Comparison of ENCODE assay signal across 8 cellular contexts in the genomic region with DNA sequence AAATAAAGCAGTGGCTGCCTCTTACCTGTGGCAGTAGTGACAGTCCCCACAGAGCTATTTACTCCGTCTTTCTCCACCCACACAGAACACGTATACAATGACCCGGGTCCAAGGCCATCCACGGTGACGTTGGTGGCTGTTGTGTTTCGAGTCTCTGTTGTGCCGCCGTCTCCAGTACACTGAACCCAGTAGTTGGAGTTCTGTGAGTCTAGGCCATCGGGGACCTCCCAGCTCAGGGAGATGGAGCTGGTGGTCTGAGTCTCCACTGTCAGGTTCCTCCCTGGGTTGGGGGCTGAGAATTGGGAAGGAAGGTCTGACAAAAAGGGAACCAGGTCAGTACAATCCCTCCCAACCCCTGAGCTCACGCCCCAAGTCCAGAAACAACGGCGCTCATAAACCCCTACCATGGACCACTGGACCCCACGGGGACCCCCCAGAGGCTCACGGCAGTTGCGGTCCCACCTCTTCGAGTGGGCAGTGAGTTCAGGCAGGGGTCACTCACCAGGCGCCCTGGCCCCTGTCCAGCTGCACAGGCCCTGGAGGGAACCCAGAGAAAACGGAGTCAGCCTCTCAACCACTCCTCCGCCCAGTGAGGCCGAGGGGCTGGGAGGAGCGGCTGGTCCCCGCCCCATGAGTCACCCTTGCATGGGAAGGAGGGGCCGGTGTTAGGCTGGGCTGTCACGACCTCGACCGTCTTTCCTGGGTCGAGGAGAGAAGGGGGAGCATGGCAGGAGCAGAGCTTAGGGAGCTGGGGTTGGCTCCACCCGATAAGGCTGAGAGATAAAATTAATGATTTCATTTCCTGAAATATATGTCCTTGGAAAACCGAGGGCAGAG. TPM values are rescaled to one million over a fixed set of nuclear protein-coding genes. Genes with fewer than 3 reads are reported as not detected.
A peak's percentile ranks its signal among the peaks of the same experiment; 100 is the strongest.
DNase-seq lines count a peak whose midpoint lies in the region; ATAC-seq, FAIRE-seq and TF ChIP-seq lines count a peak whose summit lies in the region.

No MANE protein-coding gene starts in this region.

- no TSS peak for BruUV-seq in GM12878 (replicated peaks; lab: Mats Ljungman, UMichigan)

- H3K9ac ChIP-seq in GM12878 (ENCODE audit: control insufficient read depth, insufficient read depth, low read length) = no peak overlapping the region

- TF ChIP-seq CTCF in AG09319 (IDR thresholded peaks at IDR 0.05; ENCODE audit: low read depth, low read length) = no peak
- TF ChIP-seq CTCF in GM12878 (IDR thresholded peaks at IDR 0.05 in 2 of 3, conservative IDR thresholded peaks at IDR 0.05 in 1 of 3; ENCODE audit: control insufficient read depth in 2 of 3, extremely low read depth in 1 of 3, insufficient read depth in 1 of 3, low read depth in 3 of 3, low read length in 3 of 3) = no peak

- TF ChIP-seq POLR2A in GM12878 (IDR thresholded peaks at IDR 0.05; ENCODE audit: low read depth, low read length) = no peak

- CTCF ChIA-PET in GM12878 (lab: Yijun Ruan, JAX) = interaction anchor here (0.8 to 1.1 kb wide), 2 partner anchors 17 to 66 kb away, joined by 3 to 4 read pairs; no protein-coding TSS in a partner anchor

- no peak overlapping the region for H3K27ac ChIP-seq in GM12878 (ENCODE audit: control insufficient read depth, insufficient read depth)
- peak overlapping the region; percentile 94 to 98 for H3K27ac ChIP-seq in small intestine (ENCODE audit: low read depth in 1 of 2, low read length in 1 of 2)

- H2AFZ ChIP-seq in GM12878 (ENCODE audit: control insufficient read depth, low read depth, low read length) = no peak overlapping the region

- H3K4me3 ChIP-seq in GM12878 (no peak overlapping the region), iPS-18c (ENCODE audit: insufficient read depth, low read depth, low read length) (peak overlapping the region; percentile 36; the same call in 1 of the 2 replicates), small intestine (ENCODE audit: low read depth in 1 of 2, low read length in 2 of 2) (peak overlapping the region in 1 of 2 donors; percentile 68)

- H3K36me3 ChIP-seq in GM12878 (ENCODE audit: control insufficient read depth in 2 of 2, insufficient read depth in 2 of 2, low read length in 1 of 2) (no peaks in the 10 kb centered on the region), small intestine (ENCODE audit: control insufficient read depth in 2 of 2, insufficient read depth in 2 of 2, low read length in 2 of 2) (peaks cover 0 to 6% of the 10 kb centered on the region in 2 donors)

- intact Hi-C loops in GM12878 (cut with micrococcal nuclease; ENCODE audit: unreplicated experiment) = no loop called here

- DNase-seq in AG09319 (ENCODE audit: extremely low read depth, low read depth) (peak; percentile 62), HPDE6-E6E7 (ENCODE audit: extremely low spot score) (peak; percentile 99), SHP77 (lab: John Stamatoyannopoulos, UW) (peak; percentile 58 to 77), GM12878 (ENCODE audit: low read depth, low spot score) (no peak), small intestine (peak; percentile 99)

- in situ Hi-C loops in GM12878 (cut with MboI) = no loop called here

- POLR2A ChIA-PET in GM12878 (lab: Charles Lee) = no interaction called here

- H3K4me1 ChIP-seq in GM12878 (ENCODE audit: control insufficient read depth, insufficient read depth, low read length) (no peaks in the 10 kb centered on the region), small intestine (ENCODE audit: control insufficient read depth in 2 of 2, insufficient read depth in 1 of 2, low read depth in 1 of 2, low read length in 1 of 2) (no peaks in the 10 kb centered on the region)

- RAD21 ChIA-PET in GM12878 (lab: Charles Lee; ENCODE audit: unreplicated experiment) = no interaction called here

- H3K9me3 ChIP-seq in GM12878 (replicated peaks; ENCODE audit: control insufficient read depth, insufficient read depth, low read length) (no peaks in the 10 kb centered on the region), iPS-18c (ENCODE audit: control insufficient read depth, insufficient read depth, low read length) (no peaks in the 10 kb centered on the region), small intestine (ENCODE audit: control insufficient read depth, low read depth) (no peaks in the 10 kb centered on the region)

- FAIRE-seq in GM12878 (lab: Jason Lieb, UNC) = no peak
- FAIRE-seq in small intestine (lab: Jason Lieb, UNC) = no peak

- no peak for TF ChIP-seq RAD21 in GM12878 (IDR thresholded peaks at IDR 0.05; ENCODE audit: insufficient read depth, low read depth, low read length)

- ATAC-seq in GM12878 (peak; percentile 83), GM21825 (IDR thresholded peaks at IDR 0.05; ENCODE audit: unreplicated experiment) (no peak), HG03354 (IDR thresholded peaks at IDR 0.05; ENCODE audit: poor library complexity, severe bottlenecking, unreplicated experiment) (no peak)

- no peak for TF ChIP-seq EP300 in GM12878 (IDR thresholded peaks at IDR 0.05; ENCODE audit: borderline replicate concordance in 1 of 2, control insufficient read depth in 1 of 2, low read depth in 2 of 2, low read length in 2 of 2)

- SMC1A ChIA-PET in GM12878 (lab: Charles Lee; ENCODE audit: uncharacterized antibody, unreplicated experiment) = no interaction called here

- no peaks in the 10 kb centered on the region for H4K20me1 ChIP-seq in GM12878 (ENCODE audit: control insufficient read depth, insufficient read depth)

- no peak overlapping the region for H3K4me2 ChIP-seq in GM12878 (ENCODE audit: control insufficient read depth, insufficient read depth)

- 35% methylated on average over 29 of the region's 29 CpGs for WGBS in GM12878 (ENCODE audit: insufficient coverage, insufficient replicate concordance, low lambda C conversion rate, missing lambda C conversion rate)
- WGBS in small intestine, 3 donors = 4 to 25% (median 14%) methylated on average over 29 of the region's 29 CpGs

- no peaks in the 10 kb centered on the region for H3K79me2 ChIP-seq in GM12878 (ENCODE audit: control insufficient read depth, insufficient read depth, low read length)

- no peaks in the 10 kb centered on the region for H3K27me3 ChIP-seq in GM12878 (replicated peaks in 1 of 2; ENCODE audit: control insufficient read depth in 2 of 2, insufficient read depth in 2 of 2, low read length in 1 of 2)
- peaks cover 0 to 3% of the 10 kb centered on the region in 2 donors for H3K27me3 ChIP-seq in small intestine (ENCODE audit: control insufficient read depth in 2 of 2, insufficient read depth in 2 of 2, low read length in 2 of 2)

RNA-seq across cellular contexts. Expression of a gene that starts 2.4 kb away (rescaled TPM):
- not detected in 2 replicates for total RNA-seq in GM12878 (2013; cell fraction: nucleolus; rRNA removed)
- not detected in 2 replicates for total RNA-seq in GM12878 (2014; rRNA removed)
- not detected in 2 replicates for total RNA-seq in GM12878 (2014; rRNA removed; fragmentation: Illumina TruSeq; extraction: Trizol)
- 0.08 and 0.13 TPM in 2 replicates for total RNA-seq in GM12878 (2021)
- not detected for polyA plus RNA-seq in GM12878 (2011; ENCODE audit: low read depth)
- polyA plus RNA-seq in GM12878 (2011; rRNA removed) = not detected in 2 replicates
- polyA plus RNA-seq in GM12878 (2011; cell fraction: cytosol; rRNA removed) = 0.01 TPM in 1 of 2 replicates, not detected in the other
- polyA plus RNA-seq in GM12878 (2011; cell fraction: nucleus; rRNA removed) = not detected in 2 replicates
- 0.13 TPM in 1 of 2 replicates, not detected in the other for polyA plus RNA-seq in GM12878 (2012)
- polyA plus RNA-seq in GM12878 (2014; fragmentation: Illumina TruSeq; extraction: Trizol) = not detected in 2 replicates
- not detected for polyA plus RNA-seq in GM12878 (2014; fragmentation: Nextera tagmentation; extraction: Ambion mirVana)
- polyA plus RNA-seq in GM12878 (2014; rRNA removed) = not detected in 2 replicates
- polyA plus RNA-seq in GM12878 (2016; fragmentation: Nextera tagmentation; extraction: Ambion mirVana) = not detected
- not detected in 2 replicates for polyA minus RNA-seq in GM12878 (2011; rRNA and poly(A)+ RNA removed)
- polyA minus RNA-seq in GM12878 (2011; cell fraction: cytosol; rRNA and poly(A)+ RNA removed) = 0.31 and 0.40 TPM in 2 replicates
- not detected in 2 replicates for polyA minus RNA-seq in GM12878 (2011; cell fraction: nucleus; rRNA and poly(A)+ RNA removed)
- polyA plus RNA-seq in small intestine = 100 to 1,000 TPM in 2 of 3 donors, 10 to 100 TPM in 1; 65.7 to 158 (median 114) TPM

RNA-seq across cellular contexts. Expression of a gene that starts 21.7 kb away (rescaled TPM):
- 14.6 and 18.3 TPM in 2 replicates for total RNA-seq in GM12878 (2013; cell fraction: nucleolus; rRNA removed)
- 3.4 and 3.8 TPM in 2 replicates for total RNA-seq in GM12878 (2014; rRNA removed)
- total RNA-seq in GM12878 (2014; rRNA removed; fragmentation: Illumina TruSeq; extraction: Trizol) = 1.1 and 1.6 TPM in 2 replicates
- 6.6 and 8.3 TPM in 2 replicates for total RNA-seq in GM12878 (2021)
- polyA plus RNA-seq in GM12878 (2011; ENCODE audit: low read depth) = 1.9 TPM
- 0.49 and 1.5 TPM in 2 replicates for polyA plus RNA-seq in GM12878 (2011; rRNA removed)
- polyA plus RNA-seq in GM12878 (2011; cell fraction: cytosol; rRNA removed) = 2.8 and 4.8 TPM in 2 replicates
- polyA plus RNA-seq in GM12878 (2011; cell fraction: nucleus; rRNA removed) = 25.0 and 32.6 TPM in 2 replicates
- 3.7 and 4.3 TPM in 2 replicates for polyA plus RNA-seq in GM12878 (2012)
- polyA plus RNA-seq in GM12878 (2014; fragmentation: Illumina TruSeq; extraction: Trizol) = 0.70 and 1.8 TPM in 2 replicates
- polyA plus RNA-seq in GM12878 (2014; fragmentation: Nextera tagmentation; extraction: Ambion mirVana) = 1 to 10 TPM in 1 of 2 experiments, under 1 TPM in 1; 0.26 to 1.2 TPM
- polyA plus RNA-seq in GM12878 (2014; rRNA removed) = 9.1 and 10.6 TPM in 2 replicates
- 1 to 10 TPM; 1.7 to 1.9 TPM for polyA plus RNA-seq in GM12878 (2016; fragmentation: Nextera tagmentation; extraction: Ambion mirVana)
- 1.4 and 4.0 TPM in 2 replicates for polyA minus RNA-seq in GM12878 (2011; rRNA and poly(A)+ RNA removed)
- polyA minus RNA-seq in GM12878 (2011; cell fraction: cytosol; rRNA and poly(A)+ RNA removed) = not detected in 2 replicates
- polyA minus RNA-seq in GM12878 (2011; cell fraction: nucleus; rRNA and poly(A)+ RNA removed) = 3.9 and 9.2 TPM in 2 replicates
- 100 to 1,000 TPM in 1 of 3 donors, 10 to 100 TPM in 2; 22.8 to 255 (median 76.7) TPM for polyA plus RNA-seq in small intestine

RNA-seq across cellular contexts. Expression of a gene that starts 26.8 kb away (rescaled TPM):
- 1.3 and 2.0 TPM in 2 replicates for total RNA-seq in GM12878 (2013; cell fraction: nucleolus; rRNA removed)
- total RNA-seq in GM12878 (2014; rRNA removed) (not detected in 2 replicates), GM12878 (2014; rRNA removed; fragmentation: Illumina TruSeq; extraction: Trizol) (not detected in 2 replicates), GM12878 (2021) (not detected in 2 replicates)
- not detected for polyA plus RNA-seq in GM12878 (2011; ENCODE audit: low read depth)
- polyA plus RNA-seq in GM12878 (2011; rRNA removed) (0.26 TPM in 1 of 2 replicates, not detected in the other), GM12878 (2014; fragmentation: Illumina TruSeq; extraction: Trizol) (not detected in 2 replicates), GM12878 (2014; fragmentation: Nextera tagmentation; extraction: Ambion mirVana) (not detected), GM12878 (2014; rRNA removed) (0.09 and 0.79 TPM in 2 replicates), GM12878 (2016; fragmentation: Nextera tagmentation; extraction: Ambion mirVana) (under 1 TPM in 1 of 2 experiments, not detected in 1; 0.04 TPM), small intestine (1 to 10 TPM in 1 of 3 donors, under 1 TPM in 2; 0.22 to 4.7 (median 0.81) TPM)
- polyA plus RNA-seq in GM12878 (2011; cell fraction: cytosol; rRNA removed) = 0.21 and 0.30 TPM in 2 replicates
- 0.13 and 0.30 TPM in 2 replicates for polyA plus RNA-seq in GM12878 (2011; cell fraction: nucleus; rRNA removed)
- not detected in 2 replicates for polyA plus RNA-seq in GM12878 (2012)
- not detected in 2 replicates for polyA minus RNA-seq in GM12878 (2011; rRNA and poly(A)+ RNA removed)
- polyA minus RNA-seq in GM12878 (2011; cell fraction: cytosol; rRNA and poly(A)+ RNA removed) = not detected in 2 replicates
- polyA minus RNA-seq in GM12878 (2011; cell fraction: nucleus; rRNA and poly(A)+ RNA removed) = not detected in 2 replicates

RNA-seq across cellular contexts. Expression of a gene that starts 40.5 kb away (rescaled TPM):
- not detected in 2 replicates for total RNA-seq in GM12878 (2013; cell fraction: nucleolus; rRNA removed)
- total RNA-seq in GM12878 (2014; rRNA removed) (not detected in 2 replicates), GM12878 (2014; rRNA removed; fragmentation: Illumina TruSeq; extraction: Trizol) (not detected in 2 replicates), GM12878 (2021) (not detected in 2 replicates)
- not detected for polyA plus RNA-seq in GM12878 (2011; ENCODE audit: low read depth)
- polyA plus RNA-seq in GM12878 (2011; rRNA removed) (not detected in 2 replicates), GM12878 (2014; fragmentation: Illumina TruSeq; extraction: Trizol) (not detected in 2 replicates), GM12878 (2014; fragmentation: Nextera tagmentation; extraction: Ambion mirVana) (not detected), GM12878 (2014; rRNA removed) (not detected in 2 replicates), GM12878 (2016; fragmentation: Nextera tagmentation; extraction: Ambion mirVana) (not detected), small intestine (under 1 TPM in 1 of 3 donors, not detected in 2; 0.64 TPM)
- polyA plus RNA-seq in GM12878 (2011; cell fraction: cytosol; rRNA removed) = not detected in 2 replicates
- 0.19 TPM in 1 of 2 replicates, not detected in the other for polyA plus RNA-seq in GM12878 (2011; cell fraction: nucleus; rRNA removed)
- 0.31 TPM in 1 of 2 replicates, not detected in the other for polyA plus RNA-seq in GM12878 (2012)
- not detected in 2 replicates for polyA minus RNA-seq in GM12878 (2011; rRNA and poly(A)+ RNA removed)
- polyA minus RNA-seq in GM12878 (2011; cell fraction: cytosol; rRNA and poly(A)+ RNA removed) = 0.52 TPM in 1 of 2 replicates, not detected in the other
- not detected in 2 replicates for polyA minus RNA-seq in GM12878 (2011; cell fraction: nucleus; rRNA and poly(A)+ RNA removed)

RNA-seq across cellular contexts. Expression of a gene that starts 49.4 kb away (rescaled TPM):
- total RNA-seq in GM12878 (2013; cell fraction: nucleolus; rRNA removed) = not detected in 2 replicates
- total RNA-seq in GM12878 (2014; rRNA removed) = not detected in 2 replicates
- not detected in 2 replicates for total RNA-seq in GM12878 (2014; rRNA removed; fragmentation: Illumina TruSeq; extraction: Trizol)
- not detected in 2 replicates for total RNA-seq in GM12878 (2021)
- not detected for polyA plus RNA-seq in GM12878 (2011; ENCODE audit: low read depth)
- polyA plus RNA-seq in GM12878 (2011; rRNA removed) = 0.23 TPM in 1 of 2 replicates, not detected in the other
- polyA plus RNA-seq in GM12878 (2011; cell fraction: cytosol; rRNA removed) = not detected in 2 replicates
- not detected in 2 replicates for polyA plus RNA-seq in GM12878 (2011; cell fraction: nucleus; rRNA removed)
- not detected in 2 replicates for polyA plus RNA-seq in GM12878 (2012)
- not detected in 2 replicates for polyA plus RNA-seq in GM12878 (2014; fragmentation: Illumina TruSeq; extraction: Trizol)
- not detected for polyA plus RNA-seq in GM12878 (2014; fragmentation: Nextera tagmentation; extraction: Ambion mirVana)
- polyA plus RNA-seq in GM12878 (2014; rRNA removed) = not detected in 2 replicates
- polyA plus RNA-seq in GM12878 (2016; fragmentation: Nextera tagmentation; extraction: Ambion mirVana) = not detected
- not detected in 2 replicates for polyA minus RNA-seq in GM12878 (2011; rRNA and poly(A)+ RNA removed)
- not detected in 2 replicates for polyA minus RNA-seq in GM12878 (2011; cell fraction: cytosol; rRNA and poly(A)+ RNA removed)
- polyA minus RNA-seq in GM12878 (2011; cell fraction: nucleus; rRNA and poly(A)+ RNA removed) = not detected in 2 replicates
- 10 to 100 TPM in 1 of 3 donors, 1 to 10 TPM in 2; 1.3 to 39.7 (median 1.7) TPM for polyA plus RNA-seq in small intestine

Comparison
In these comparisons a context has a peak if more than half of its experiments do, and no peak if none do; other contexts are left out.
1. RNA of a gene that starts 2.4 kb away (polyA plus RNA-seq): 65.7 to 158 TPM in small intestine; 0.01 to 0.13 TPM in GM12878; every median in the first group is over 10 times any median in the second.